ENCODE assay signal across 13 cellular contexts in the genomic region with DNA sequence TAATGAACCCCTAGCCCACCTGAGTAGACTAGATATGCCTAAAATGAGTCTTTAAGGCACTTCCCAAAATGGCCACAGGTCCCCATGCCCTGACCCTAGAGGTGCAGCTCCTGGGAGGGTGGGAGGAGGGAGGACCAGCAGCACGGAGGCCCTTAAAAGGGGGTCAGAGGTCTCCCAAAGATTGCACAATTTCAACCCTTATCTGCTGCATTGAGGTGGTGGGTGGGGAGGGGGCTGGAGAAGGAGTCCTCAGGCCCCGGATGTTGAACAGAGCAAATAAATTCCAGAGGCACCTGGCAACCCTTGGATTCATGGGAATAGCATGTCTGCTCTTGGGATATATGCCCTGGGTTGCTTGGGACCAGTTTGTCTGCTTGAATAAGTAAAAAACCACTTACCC. TPM values are rescaled to one million over a fixed set of nuclear protein-coding genes. Genes with fewer than 3 reads are reported as not detected.
DNase-seq lines count a peak whose midpoint lies in the region; ATAC-seq, FAIRE-seq and TF ChIP-seq lines count a peak whose summit lies in the region.
"Had no signal": no experiment of that assay in that cellular context is flagged by ENCODE, and none has a peak within 500 bp of the region (broad histone marks: within the 10 kb centered on the region; RNA-seq: fewer than 3 reads in every experiment).

No MANE protein-coding gene starts in this region.

- no peak overlapping the region for H2AFZ ChIP-seq in IMR-90 (replicated peaks; ENCODE audit: low read length, poor library complexity)

- no peaks in the 10 kb centered on the region for H3K36me3 ChIP-seq in IMR-90 (ENCODE audit: control insufficient read depth, insufficient read depth, low read length)
- H3K36me3 ChIP-seq in skeletal muscle satellite cell (ENCODE audit: insufficient read depth, low read length), result peaks cover 33% of the 10 kb centered on the region
- H3K36me3 ChIP-seq in small intestine (ENCODE audit: control insufficient read depth in 2 of 2, insufficient read depth in 2 of 2, low read length in 2 of 2), result no peaks in the 10 kb centered on the region

- no peak overlapping the region for H2AK9ac ChIP-seq in IMR-90 (replicated peaks; ENCODE audit: low read depth, low read length, poor library complexity)

- H3K27ac ChIP-seq in IMR-90 (ENCODE audit: insufficient read depth, low read length), result no peak overlapping the region
- H3K27ac ChIP-seq in coronary artery, result no peak overlapping the region
- no peak overlapping the region for H3K27ac ChIP-seq in small intestine (ENCODE audit: low read depth in 1 of 2, low read length in 1 of 2)

- WGBS in IMR-90 (ENCODE audit: extremely low coverage in 2 of 2, insufficient read length in 1 of 2), 2 experiments, result no CpG with 5 or more reads among the region's 2 CpGs
- 3 to 30% (median 29%) methylated on average over 2 of the region's 2 CpGs for WGBS in small intestine, 3 donors

- no peak overlapping the region for H3K56ac ChIP-seq in IMR-90 (ENCODE audit: extremely low read depth, insufficient read depth, low read length)

- in situ Hi-C loops in IMR-90 (cut with MboI; ENCODE audit: low sequenced_read_pairs), result loop anchor here (25.0 kb wide), 1 partner anchor 683 kb away; no protein-coding TSS in a partner anchor

- peaks cover 96% of the 10 kb centered on the region for H4K20me1 ChIP-seq in IMR-90 (ENCODE audit: insufficient read depth, low read length)

- peaks cover 24% of the 10 kb centered on the region for H3K9me1 ChIP-seq in IMR-90 (ENCODE audit: insufficient read depth, low read length)

- dilution Hi-C loops in IMR-90 (cut with HindIII; ENCODE audit: low sequenced_read_pairs, unreplicated experiment), result no loop called here

- H3K4me1 ChIP-seq in IMR-90 (ENCODE audit: control insufficient read depth, insufficient read depth, low read length) (peaks cover 4% of the 10 kb centered on the region), skeletal muscle satellite cell (ENCODE audit: control insufficient read depth, insufficient read depth, low read length) (peaks cover 49% of the 10 kb centered on the region), small intestine (ENCODE audit: control insufficient read depth in 2 of 2, insufficient read depth in 1 of 2, low read depth in 1 of 2, low read length in 1 of 2) (no peaks in the 10 kb centered on the region)

- CTCF ChIA-PET in IMR-90 (lab: Yijun Ruan, JAX) (no interaction called here), GM10248 (lab: Yijun Ruan, JAX) (interaction anchor here (1.3 kb wide), 1 partner anchor 216 kb away, joined by 3 read pairs; no protein-coding TSS in a partner anchor)

- no peak overlapping the region for H3K4me3 ChIP-seq in IMR-90 (ENCODE audit: insufficient read depth, low read depth, low read length)
- H3K4me3 ChIP-seq in coronary artery, result no peak overlapping the region
- no peak overlapping the region for H3K4me3 ChIP-seq in skeletal muscle satellite cell (ENCODE audit: low read length)
- no peak overlapping the region for H3K4me3 ChIP-seq in small intestine (ENCODE audit: low read depth in 1 of 2, low read length in 2 of 2)

- no TSS peak for BruUV-seq in IMR-90 (replicated peaks; lab: Mats Ljungman, UMichigan)

- FAIRE-seq in small intestine (lab: Jason Lieb, UNC), result no peak

- H3K18ac ChIP-seq in IMR-90 (ENCODE audit: low read depth, low read length), result no peak overlapping the region

- no peak overlapping the region for H4K5ac ChIP-seq in IMR-90 (ENCODE audit: low read depth, low read length)

- H3K4me2 ChIP-seq in IMR-90 (ENCODE audit: low read depth, low read length) (no peak overlapping the region), skeletal muscle satellite cell (ENCODE audit: low read length) (peak overlapping the region; percentile 49)

- H2BK20ac ChIP-seq in IMR-90 (ENCODE audit: low read depth, low read length), result no peak overlapping the region

- no peak overlapping the region for H3K23ac ChIP-seq in IMR-90 (ENCODE audit: low read depth, low read length)

- no peak for TF ChIP-seq CTCF in IMR-90 (conservative IDR thresholded peaks at IDR 0.05; ENCODE audit: low read depth, low read length)
- no peak for TF ChIP-seq CTCF in coronary artery (IDR thresholded peaks at IDR 0.05)
- TF ChIP-seq CTCF in GM10248 (IDR thresholded peaks at IDR 0.05; ENCODE audit: control extremely low read depth, extremely low read depth, low read depth, missing control alignments), result no peak

- no peaks in the 10 kb centered on the region for H3K9me3 ChIP-seq in IMR-90 (ENCODE audit: control insufficient read depth, insufficient read depth, low read length)
- no peaks in the 10 kb centered on the region for H3K9me3 ChIP-seq in skeletal muscle satellite cell (replicated peaks; ENCODE audit: low read length)
- no peaks in the 10 kb centered on the region for H3K9me3 ChIP-seq in small intestine (ENCODE audit: control insufficient read depth, low read depth)

- intact Hi-C loops in IMR-90 (cut with micrococcal nuclease), result no loop called here

- peaks cover 64 to 82% of the 10 kb centered on the region in 2 experiments for H3K79me1 ChIP-seq in IMR-90 (ENCODE audit: low read depth in 1 of 2, low read length in 2 of 2)

- no peak overlapping the region for H4K8ac ChIP-seq in IMR-90 (ENCODE audit: low read depth in 2 of 2, low read length in 2 of 2)

- H4K91ac ChIP-seq in IMR-90 (ENCODE audit: insufficient read depth, low read depth, low read length), result no peak overlapping the region

- no peak for TF ChIP-seq POLR2A in IMR-90 (IDR thresholded peaks at IDR 0.05; ENCODE audit: low read depth, low read length)

- no peak overlapping the region for H2BK120ac ChIP-seq in IMR-90 (ENCODE audit: low read depth, low read length)

- no peak overlapping the region for H2BK15ac ChIP-seq in IMR-90 (ENCODE audit: low read depth, low read length)

- H2BK5ac ChIP-seq in IMR-90 (ENCODE audit: low read depth, low read length, poor library complexity, severe bottlenecking), result no peak overlapping the region

- no peak overlapping the region for H2AK5ac ChIP-seq in IMR-90 (ENCODE audit: low read depth, low read length)

- POLR2A ChIA-PET in IMR-90 (lab: Charles Lee; ENCODE audit: unreplicated experiment) (no interaction called here), GM10248 (lab: Yijun Ruan, JAX) (no interaction called here)

- peak; percentile 22 for ATAC-seq in GM19463 (IDR thresholded peaks at IDR 0.05; ENCODE audit: unreplicated experiment)
- no peak for ATAC-seq in IMR-90 (ENCODE audit: low read depth)

- H3K27me3 ChIP-seq in IMR-90 (ENCODE audit: control insufficient read depth, insufficient read depth, low read length) (peaks cover 8% of the 10 kb centered on the region; the same call in 1 of the 2 replicates), skeletal muscle satellite cell (ENCODE audit: control insufficient read depth, insufficient read depth, low read length) (no peaks in the 10 kb centered on the region), small intestine (ENCODE audit: control insufficient read depth in 2 of 2, insufficient read depth in 2 of 2, low read length in 2 of 2) (peaks cover 0 to 3% of the 10 kb centered on the region in 2 donors)

- H3K4ac ChIP-seq in IMR-90 (ENCODE audit: low read depth, low read length), result no peak overlapping the region

- TF ChIP-seq RAD21 in IMR-90 (IDR thresholded peaks at IDR 0.05; ENCODE audit: low read length), result no peak

- no peak for DNase-seq in IMR-90
- peak; percentile 56 for DNase-seq in coronary artery (ENCODE audit: low spot score)
- no peak for DNase-seq in GM10248 (ENCODE audit: extremely low spot score)
- DNase-seq in small intestine, result no peak
- no peak for DNase-seq in DMS153 (lab: John Stamatoyannopoulos, UW)
- DNase-seq: CD8-positive, alpha-beta memory T cell; H7; KG1; NCI-H1930; NCI-H2171 treated with DMSO at 0.1 percent for 48 hours; NCI-H510A treated with DMSO at 0.1 percent for 48 hours had no signal

- H3K9ac ChIP-seq in IMR-90 (ENCODE audit: low read depth, low read length) (no peak overlapping the region), skeletal muscle satellite cell (ENCODE audit: low read depth, low read length) (no peak overlapping the region)

- H3K14ac ChIP-seq in IMR-90 (replicated peaks; ENCODE audit: low read depth, low read length), result no peak overlapping the region

TF ChIP-seq in IMR-90, 13 proteins besides CTCF, POLR2A, EP300 and RAD21:
- TF ChIP-seq CEBPB (IDR thresholded peaks at IDR 0.05; ENCODE audit: low read depth, low read length), result peak; percentile 66
- no peak for TF ChIP-seq MXI1 (IDR thresholded peaks at IDR 0.05; ENCODE audit: borderline replicate concordance, low read depth, low read length)
- TF ChIP-seq RCOR1 (IDR thresholded peaks at IDR 0.05; ENCODE audit: insufficient replicate concordance, low read length), result no peak
- TF ChIP-seq RFX5 (IDR thresholded peaks at IDR 0.05; ENCODE audit: low read depth, low read length), result no peak
- TF ChIP-seq FOS (IDR thresholded peaks at IDR 0.05; ENCODE audit: low read depth, low read length), result no peak

RNA-seq across cellular contexts. Expression of a gene that starts 57.6 kb away (rescaled TPM):
- 4.5 and 4.7 TPM in 2 replicates for total RNA-seq in IMR-90 (2012; rRNA removed)
- polyA plus RNA-seq in IMR-90 (2012; rRNA removed) (12.3 and 12.6 TPM in 2 replicates), small intestine (1 to 10 TPM; 1.6 to 6.5 (median 2.0) TPM)
- 4.9 and 7.2 TPM in 2 replicates for polyA plus RNA-seq in IMR-90 (2012; cell fraction: cytosol; rRNA removed)
- 50.0 and 63.2 TPM in 2 replicates for polyA plus RNA-seq in IMR-90 (2012; cell fraction: nucleus; rRNA removed; ENCODE audit: low replicate concordance)
- 35.2 and 36.8 TPM in 2 replicates for total RNA-seq in skeletal muscle satellite cell (2012; rRNA removed)
